11 cellular contexts compared by ENCODE assay signal in the genomic region with DNA sequence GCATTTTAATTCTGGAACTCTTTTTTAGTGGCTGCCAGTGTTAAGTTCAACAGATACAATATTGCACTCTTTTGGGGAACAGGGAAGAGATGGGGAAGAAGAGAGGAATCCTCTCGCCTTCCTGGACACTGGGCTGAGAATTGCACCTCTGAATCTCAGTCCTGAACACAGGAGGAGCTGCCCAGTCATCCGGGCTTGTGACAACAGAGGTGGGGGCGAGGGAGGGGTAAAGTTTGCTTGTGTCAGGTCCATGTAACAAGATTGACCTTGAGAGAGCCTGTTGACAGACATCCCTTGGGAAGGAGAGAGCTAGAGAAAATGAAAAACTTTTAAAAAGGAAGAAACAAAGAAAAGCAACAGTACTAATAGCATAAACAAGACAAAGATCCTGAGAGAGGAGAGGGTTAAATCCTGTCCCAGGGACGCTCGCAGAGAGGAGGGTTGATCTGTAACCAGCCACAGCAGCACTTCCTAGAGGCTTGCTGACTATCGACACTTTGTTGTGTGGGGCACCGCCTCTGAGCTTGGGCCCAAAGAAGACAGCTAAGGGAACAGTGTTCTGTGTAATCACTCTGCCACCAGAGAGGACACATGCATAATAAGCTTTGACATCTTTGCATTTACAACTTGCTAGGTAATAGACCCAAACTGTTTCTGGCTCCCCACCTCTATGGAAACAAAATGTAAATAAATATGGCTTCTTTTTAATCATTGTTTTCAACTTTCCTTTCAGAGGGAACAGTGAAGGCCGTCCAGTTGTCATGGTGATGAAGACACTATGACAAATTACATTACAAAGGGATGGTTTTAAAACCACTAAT.
A peak's percentile ranks its signal among the peaks of the same experiment; 100 is the strongest.
DNase-seq lines count a peak whose midpoint lies in the region; ATAC-seq, FAIRE-seq and TF ChIP-seq lines count a peak whose summit lies in the region.
"Had no signal": no experiment of that assay in that cellular context is flagged by ENCODE, and none has a peak within 500 bp of the region (broad histone marks: within the 10 kb centered on the region; RNA-seq: fewer than 3 reads in every experiment).

No MANE protein-coding gene starts in this region.

- DNase-seq in HK-2 (ENCODE audit: unreplicated experiment) (peak; percentile 31), RPMI8226 (peak; percentile 16), left ventricle myocardium inferior (no peak), pancreas (peak in 5 of 6 donors; percentile 17 to 54 (median 22)), HuH-7.5 (ENCODE audit: low spot score) (no peak), NCI-H446 treated with DMSO at 0.1 percent for 48 hours (lab: John Stamatoyannopoulos, UW) (no peak), GDM1 (lab: John Stamatoyannopoulos, UW) (no peak)
- DNase-seq: activated CD4-positive, alpha-beta T cell treated with anti-CD3 and anti-CD28 coated beads, Interleukin-2, amount 10 ng/mL, durations not matched to agents 7 days and 5 days; HFFc6 had no signal

- WGBS in pancreas, 2 donors: 14 to 21% methylated on average over 8 of the region's 8 CpGs

- peak overlapping the region; percentile 60 for H3K27ac ChIP-seq in left ventricle myocardium inferior (replicated peaks)
- H3K27ac ChIP-seq in pancreas: peak overlapping the region in 2 of 4 donors; percentile 54 to 62
- H3K27ac ChIP-seq: thoracic aorta had no signal

- H3K4me3 ChIP-seq in left ventricle myocardium inferior (peak overlapping the region; percentile 0), pancreas (no peak overlapping the region)
- H3K4me3 ChIP-seq: thoracic aorta had no signal

- H3K27me3 ChIP-seq in left ventricle myocardium inferior (ENCODE audit: low read depth): no peaks in the 10 kb centered on the region
- H3K27me3 ChIP-seq in pancreas: no peaks in the 10 kb centered on the region

- H3K36me3 ChIP-seq in left ventricle myocardium inferior (no peaks in the 10 kb centered on the region), pancreas (no peaks in the 10 kb centered on the region)
- H3K36me3 ChIP-seq: thoracic aorta had no signal

- peak; percentile 72 to 86 (median 84) for ATAC-seq in pancreas
- ATAC-seq in HG03571 (IDR thresholded peaks at IDR 0.05; ENCODE audit: unreplicated experiment): no peak

- H3K4me1 ChIP-seq in left ventricle myocardium inferior (peaks cover 43% of the 10 kb centered on the region), pancreas (peaks cover 8 to 19% (median 9%) of the 10 kb centered on the region in 3 donors)

- FAIRE-seq in pancreas (lab: Jason Lieb, UNC): no peak

- intact Hi-C loops in left ventricle myocardium inferior (cut with micrococcal nuclease): no loop called here
- intact Hi-C loops in pancreas (cut with DNase I): no loop called here

- no peak for TF ChIP-seq CTCF in left ventricle myocardium inferior (IDR thresholded peaks at IDR 0.05; ENCODE audit: borderline replicate concordance)
- no peak for TF ChIP-seq CTCF in pancreas (IDR thresholded peaks at IDR 0.05)

- H3K9me3 ChIP-seq in left ventricle myocardium inferior (replicated peaks) (no peaks in the 10 kb centered on the region), pancreas (no peaks in the 10 kb centered on the region)
- H3K9me3 ChIP-seq: thoracic aorta had no signal

Comparison
In these comparisons a context has a peak if more than half of its experiments do, and no peak if none do; other contexts are left out.
1. DNase-seq: peak in HK-2 (single experiment), RPMI8226 (single experiment) and pancreas (5 of 6); none in left ventricle myocardium inferior (single experiment), HuH-7.5 (single experiment), NCI-H446 treated with DMSO at 0.1 percent for 48 hours (single experiment) and GDM1 (single experiment).